ENCODE assay signal across 2 cellular contexts in genomic region chrX:107725761-107726555, GRCh38.
TF ChIP-seq lines count a peak whose summit lies in the region.

No MANE protein-coding gene starts in this region.

TF ChIP-seq in liver, 16 proteins besides CTCF, POLR2A, EP300 and RAD21:
- TF ChIP-seq EGR1 (IDR thresholded peaks at IDR 0.05; ENCODE audit: low read depth in 2 of 2) = no peak
- no peak for TF ChIP-seq FOXA2 (IDR thresholded peaks at IDR 0.05)
- TF ChIP-seq, protein P1, sequence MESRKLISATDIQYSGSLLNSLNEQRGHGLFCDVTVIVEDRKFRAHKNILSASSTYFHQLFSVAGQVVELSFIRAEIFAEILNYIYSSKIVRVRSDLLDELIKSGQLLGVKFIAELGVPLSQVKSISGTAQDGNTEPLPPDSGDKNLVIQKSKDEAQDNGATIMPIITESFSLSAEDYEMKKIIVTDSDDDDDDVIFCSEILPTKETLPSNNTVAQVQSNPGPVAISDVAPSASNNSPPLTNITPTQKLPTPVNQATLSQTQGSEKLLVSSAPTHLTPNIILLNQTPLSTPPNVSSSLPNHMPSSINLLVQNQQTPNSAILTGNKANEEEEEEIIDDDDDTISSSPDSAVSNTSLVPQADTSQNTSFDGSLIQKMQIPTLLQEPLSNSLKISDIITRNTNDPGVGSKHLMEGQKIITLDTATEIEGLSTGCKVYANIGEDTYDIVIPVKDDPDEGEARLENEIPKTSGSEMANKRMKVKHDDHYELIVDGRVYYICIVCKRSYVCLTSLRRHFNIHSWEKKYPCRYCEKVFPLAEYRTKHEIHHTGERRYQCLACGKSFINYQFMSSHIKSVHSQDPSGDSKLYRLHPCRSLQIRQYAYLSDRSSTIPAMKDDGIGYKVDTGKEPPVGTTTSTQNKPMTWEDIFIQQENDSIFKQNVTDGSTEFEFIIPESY (IDR thresholded peaks at IDR 0.05) = no peak
- TF ChIP-seq GABPA (IDR thresholded peaks at IDR 0.05 in 1 of 2, conservative IDR thresholded peaks at IDR 0.05 in 1 of 2) = no peak
- no peak for TF ChIP-seq REST (IDR thresholded peaks at IDR 0.05)
- peak; percentile 49 for TF ChIP-seq SP1 (IDR thresholded peaks at IDR 0.05)
- no peak for TF ChIP-seq HNF4G (IDR thresholded peaks at IDR 0.05)
- TF ChIP-seq, protein P2, sequence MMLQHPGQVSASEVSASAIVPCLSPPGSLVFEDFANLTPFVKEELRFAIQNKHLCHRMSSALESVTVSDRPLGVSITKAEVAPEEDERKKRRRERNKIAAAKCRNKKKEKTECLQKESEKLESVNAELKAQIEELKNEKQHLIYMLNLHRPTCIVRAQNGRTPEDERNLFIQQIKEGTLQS (IDR thresholded peaks at IDR 0.05) = no peak
- no peak for TF ChIP-seq YY1 (IDR thresholded peaks at IDR 0.05)
- TF ChIP-seq TAF1 (conservative IDR thresholded peaks at IDR 0.05) = no peak
- TF ChIP-seq RXRA (IDR thresholded peaks at IDR 0.05) = peak; percentile 40 to 45
- no peak for TF ChIP-seq FOXA1 (IDR thresholded peaks at IDR 0.05)
- TF ChIP-seq, protein P3, sequence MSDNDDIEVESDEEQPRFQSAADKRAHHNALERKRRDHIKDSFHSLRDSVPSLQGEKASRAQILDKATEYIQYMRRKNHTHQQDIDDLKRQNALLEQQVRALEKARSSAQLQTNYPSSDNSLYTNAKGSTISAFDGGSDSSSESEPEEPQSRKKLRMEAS (IDR thresholded peaks at IDR 0.05) = no peak
- peak; percentile 37 for TF ChIP-seq NR2F2 (IDR thresholded peaks at IDR 0.05)
- peak in 1 of 2 donors; percentile 10 for TF ChIP-seq HNF4A (conservative IDR thresholded peaks at IDR 0.05)
- TF ChIP-seq JUND (IDR thresholded peaks at IDR 0.05) = peak; percentile 27 to 29

TF ChIP-seq in HepG2, 621 proteins besides CTCF, POLR2A, EP300 and RAD21:
- TF ChIP-seq MAFG (CRISPR knock-in tag; IDR thresholded peaks at IDR 0.05) (no peak), BRD4 (CRISPR knock-in tag; IDR thresholded peaks at IDR 0.05) (no peak), KDM4B (CRISPR knock-in tag; IDR thresholded peaks at IDR 0.05) (no peak), POGZ (CRISPR knock-in tag; IDR thresholded peaks at IDR 0.05) (no peak), FOXC1 (CRISPR knock-in tag; IDR thresholded peaks at IDR 0.05; ENCODE audit: borderline replicate concordance) (no peak), ZNF558 (CRISPR knock-in tag; IDR thresholded peaks at IDR 0.05; ENCODE audit: borderline replicate concordance) (no peak), ZNF569 (CRISPR knock-in tag; IDR thresholded peaks at IDR 0.05; ENCODE audit: borderline replicate concordance) (no peak), ZBTB44 (CRISPR knock-in tag; IDR thresholded peaks at IDR 0.05) (no peak), ZFP91 (CRISPR knock-in tag; IDR thresholded peaks at IDR 0.05; ENCODE audit: borderline replicate concordance) (no peak), TEAD2 (CRISPR knock-in tag; IDR thresholded peaks at IDR 0.05) (no peak), ZNF496 (CRISPR knock-in tag; IDR thresholded peaks at IDR 0.05; ENCODE audit: insufficient replicate concordance) (no peak), HMG20A (CRISPR knock-in tag; IDR thresholded peaks at IDR 0.05; ENCODE audit: borderline replicate concordance) (no peak), ISL2 (CRISPR knock-in tag; IDR thresholded peaks at IDR 0.05) (no peak), MED1 (CRISPR knock-in tag; IDR thresholded peaks at IDR 0.05) (no peak), ZNF230 (CRISPR knock-in tag; IDR thresholded peaks at IDR 0.05) (no peak), TEAD3 (CRISPR knock-in tag; optimal IDR thresholded peaks at IDR 0.05; ENCODE audit: borderline replicate concordance) (no peak), REST (IDR thresholded peaks at IDR 0.05; ENCODE audit: borderline replicate concordance in 1 of 2, low read depth in 1 of 2, low read length in 2 of 2) (no peak), ZBTB26 (CRISPR knock-in tag; IDR thresholded peaks at IDR 0.05; ENCODE audit: borderline replicate concordance) (no peak), POGK (CRISPR knock-in tag; conservative IDR thresholded peaks at IDR 0.05) (no peak)
- TF ChIP-seq, protein P4, sequence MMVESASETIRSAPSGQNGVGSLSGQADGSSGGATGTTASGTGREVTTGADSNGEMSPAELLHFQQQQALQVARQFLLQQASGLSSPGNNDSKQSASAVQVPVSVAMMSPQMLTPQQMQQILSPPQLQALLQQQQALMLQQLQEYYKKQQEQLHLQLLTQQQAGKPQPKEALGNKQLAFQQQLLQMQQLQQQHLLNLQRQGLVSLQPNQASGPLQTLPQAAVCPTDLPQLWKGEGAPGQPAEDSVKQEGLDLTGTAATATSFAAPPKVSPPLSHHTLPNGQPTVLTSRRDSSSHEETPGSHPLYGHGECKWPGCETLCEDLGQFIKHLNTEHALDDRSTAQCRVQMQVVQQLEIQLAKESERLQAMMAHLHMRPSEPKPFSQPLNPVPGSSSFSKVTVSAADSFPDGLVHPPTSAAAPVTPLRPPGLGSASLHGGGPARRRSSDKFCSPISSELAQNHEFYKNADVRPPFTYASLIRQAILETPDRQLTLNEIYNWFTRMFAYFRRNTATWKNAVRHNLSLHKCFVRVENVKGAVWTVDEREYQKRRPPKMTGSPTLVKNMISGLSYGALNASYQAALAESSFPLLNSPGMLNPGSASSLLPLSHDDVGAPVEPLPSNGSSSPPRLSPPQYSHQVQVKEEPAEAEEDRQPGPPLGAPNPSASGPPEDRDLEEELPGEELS (CRISPR knock-in tag; IDR thresholded peaks at IDR 0.05) = no peak
